32 cellular contexts compared by ENCODE assay signal in genomic region chr11:120019191-120019590, GRCh38.
"Had no signal": no experiment of that assay in that cellular context is flagged by ENCODE, and none has a peak within 500 bp of the region (broad histone marks: within the 10 kb centered on the region; RNA-seq: fewer than 3 reads in every experiment).

No MANE protein-coding gene starts in this region.

- DNase-seq: activated B cell treated with CpG ODN at 0.5 μM for 24 hours; activated CD4-positive, alpha-beta memory T cell treated with anti-CD3 and anti-CD28 coated beads for 36 hours; activated CD4-positive, alpha-beta T cell treated with anti-CD3 and anti-CD28 coated beads for 4 hours; activated CD4-positive, alpha-beta T cell treated with anti-CD3 and anti-CD28 coated beads, Interleukin-2, amount 10 ng/mL, durations not matched to agents 24 days and 14 days; activated CD4-positive, alpha-beta T cell treated with anti-CD3 and anti-CD28 coated beads, Interleukin-2, amount 50 U/mL, for 1 hour; activated CD4-positive, alpha-beta T cell treated with anti-CD3 and anti-CD28 coated beads, Interleukin-2, amount 50 U/mL, for 4 hours; activated CD4-positive, CD25-positive, alpha-beta regulatory T cell treated with anti-CD3 and anti-CD28 coated beads, Interleukin-2, amount 50 U/mL, for 72 hours; activated CD8-positive, alpha-beta memory T cell treated with anti-CD3 and anti-CD28 coated beads, Interleukin-2, amount 50 U/mL, for 4 hours; activated CD8-positive, alpha-beta T cell treated with anti-CD3 and anti-CD28 coated beads for 36 hours; activated effector memory CD4-positive, alpha-beta T cell treated with anti-CD3 and anti-CD28 coated beads, Interleukin-2, amount 50 U/mL, for 16 hours; activated gamma-delta T cell treated with Interleukin-2 at 50 U/mL for 16 hours; activated naive CD4-positive, alpha-beta T cell; activated naive CD4-positive, alpha-beta T cell treated with anti-CD3 and anti-CD28 coated beads for 36 hours; activated naive CD4-positive, alpha-beta T cell treated with anti-CD3 and anti-CD28 coated beads, Interleukin-2, amount 50 U/mL, for 16 hours; activated naive CD8-positive, alpha-beta T cell treated with anti-CD3 and anti-CD28 coated beads for 36 hours; activated T-cell treated with anti-CD3 and anti-CD28 coated beads for 4 hours; activated T-cell treated with anti-CD3 and anti-CD28 coated beads, Interleukin-2, amount 50 U/mL, for 1 hour; activated T-cell treated with anti-CD3 and anti-CD28 coated beads, Interleukin-2, amount 50 U/mL, for 4 hours; activated T-cell treated with anti-CD3 and anti-CD28 coated beads, Interleukin-2, amount 50 U/mL, for 72 hours; adrenal gland; amniotic stem cell; aorta; body of pancreas; brain microvascular endothelial cell; caudate nucleus; cerebellar nuclear complex; T-helper 1 cell; T-helper 2 cell; T-helper 9 cell had no signal

- ATAC-seq: activated CD8-positive, alpha-beta T cell treated with anti-CD3 and anti-CD28 coated beads for 36 hours; activated naive CD4-positive, alpha-beta T cell treated with anti-CD3 and anti-CD28 coated beads, Interleukin-2, amount 50 U/mL, for 72 hours; activated T-cell treated with anti-CD3 and anti-CD28 coated beads, Interleukin-2, amount 50 U/mL, for 4 hours; activated T-cell treated with anti-CD3 and anti-CD28 coated beads, Interleukin-2, amount 50 U/mL, for 72 hours; body of pancreas had no signal

- H3K4me3 ChIP-seq: adrenal gland, body of pancreas, breast epithelium had no signal

- H3K27me3 ChIP-seq: body of pancreas had no signal

- H3K36me3 ChIP-seq: adrenal gland, brain microvascular endothelial cell, breast epithelium had no signal

- H3K27ac ChIP-seq: adrenal gland, body of pancreas, brain microvascular endothelial cell, breast epithelium, VCaP had no signal

- H3K4me1 ChIP-seq: adrenal gland, body of pancreas, breast epithelium had no signal

- H3K9me3 ChIP-seq: adrenal gland, body of pancreas, breast epithelium had no signal
